2 cellular contexts compared by ENCODE assay signal in the genomic region with DNA sequence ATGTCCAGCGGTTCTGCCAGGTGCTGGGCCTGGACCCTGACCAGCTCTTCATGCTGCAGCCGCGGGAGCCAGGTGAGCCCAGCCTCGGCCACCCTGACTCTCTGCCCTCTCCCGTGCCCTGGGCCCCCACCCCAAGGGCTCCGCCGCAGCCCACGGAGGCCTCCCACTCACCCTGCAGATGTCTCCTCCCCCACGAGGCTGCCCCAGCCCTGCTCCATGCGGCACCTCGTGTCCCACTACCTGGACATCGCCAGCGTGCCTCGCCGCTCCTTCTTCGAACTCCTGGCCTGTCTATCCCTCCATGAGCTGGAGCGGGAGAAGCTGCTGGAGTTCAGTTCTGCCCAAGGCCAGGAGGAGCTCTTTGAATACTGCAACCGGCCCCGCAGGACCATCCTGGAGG.
TF ChIP-seq lines count a peak whose summit lies in the region.

No MANE protein-coding gene starts in this region.

TF ChIP-seq in HCT116, 20 proteins besides CTCF, POLR2A, EP300 and RAD21:
- TF ChIP-seq, protein P1, sequence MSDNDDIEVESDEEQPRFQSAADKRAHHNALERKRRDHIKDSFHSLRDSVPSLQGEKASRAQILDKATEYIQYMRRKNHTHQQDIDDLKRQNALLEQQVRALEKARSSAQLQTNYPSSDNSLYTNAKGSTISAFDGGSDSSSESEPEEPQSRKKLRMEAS (IDR thresholded peaks at IDR 0.05), result no peak
- no peak for TF ChIP-seq ELF1 (IDR thresholded peaks at IDR 0.05; ENCODE audit: borderline replicate concordance, low read depth)
- TF ChIP-seq EZH2 (IDR thresholded peaks at IDR 0.05), result no peak
- no peak for TF ChIP-seq CEBPB (IDR thresholded peaks at IDR 0.05; ENCODE audit: low read depth)

TF ChIP-seq in K562, 482 proteins besides CTCF, POLR2A, EP300 and RAD21:
- 0 out of 2 replicates have a peak, but pooled peaks have one; percentile 21 for TF ChIP-seq SP1 (CRISPR knock-in tag; IDR thresholded peaks at IDR 0.05)
- TF ChIP-seq, protein P2, sequence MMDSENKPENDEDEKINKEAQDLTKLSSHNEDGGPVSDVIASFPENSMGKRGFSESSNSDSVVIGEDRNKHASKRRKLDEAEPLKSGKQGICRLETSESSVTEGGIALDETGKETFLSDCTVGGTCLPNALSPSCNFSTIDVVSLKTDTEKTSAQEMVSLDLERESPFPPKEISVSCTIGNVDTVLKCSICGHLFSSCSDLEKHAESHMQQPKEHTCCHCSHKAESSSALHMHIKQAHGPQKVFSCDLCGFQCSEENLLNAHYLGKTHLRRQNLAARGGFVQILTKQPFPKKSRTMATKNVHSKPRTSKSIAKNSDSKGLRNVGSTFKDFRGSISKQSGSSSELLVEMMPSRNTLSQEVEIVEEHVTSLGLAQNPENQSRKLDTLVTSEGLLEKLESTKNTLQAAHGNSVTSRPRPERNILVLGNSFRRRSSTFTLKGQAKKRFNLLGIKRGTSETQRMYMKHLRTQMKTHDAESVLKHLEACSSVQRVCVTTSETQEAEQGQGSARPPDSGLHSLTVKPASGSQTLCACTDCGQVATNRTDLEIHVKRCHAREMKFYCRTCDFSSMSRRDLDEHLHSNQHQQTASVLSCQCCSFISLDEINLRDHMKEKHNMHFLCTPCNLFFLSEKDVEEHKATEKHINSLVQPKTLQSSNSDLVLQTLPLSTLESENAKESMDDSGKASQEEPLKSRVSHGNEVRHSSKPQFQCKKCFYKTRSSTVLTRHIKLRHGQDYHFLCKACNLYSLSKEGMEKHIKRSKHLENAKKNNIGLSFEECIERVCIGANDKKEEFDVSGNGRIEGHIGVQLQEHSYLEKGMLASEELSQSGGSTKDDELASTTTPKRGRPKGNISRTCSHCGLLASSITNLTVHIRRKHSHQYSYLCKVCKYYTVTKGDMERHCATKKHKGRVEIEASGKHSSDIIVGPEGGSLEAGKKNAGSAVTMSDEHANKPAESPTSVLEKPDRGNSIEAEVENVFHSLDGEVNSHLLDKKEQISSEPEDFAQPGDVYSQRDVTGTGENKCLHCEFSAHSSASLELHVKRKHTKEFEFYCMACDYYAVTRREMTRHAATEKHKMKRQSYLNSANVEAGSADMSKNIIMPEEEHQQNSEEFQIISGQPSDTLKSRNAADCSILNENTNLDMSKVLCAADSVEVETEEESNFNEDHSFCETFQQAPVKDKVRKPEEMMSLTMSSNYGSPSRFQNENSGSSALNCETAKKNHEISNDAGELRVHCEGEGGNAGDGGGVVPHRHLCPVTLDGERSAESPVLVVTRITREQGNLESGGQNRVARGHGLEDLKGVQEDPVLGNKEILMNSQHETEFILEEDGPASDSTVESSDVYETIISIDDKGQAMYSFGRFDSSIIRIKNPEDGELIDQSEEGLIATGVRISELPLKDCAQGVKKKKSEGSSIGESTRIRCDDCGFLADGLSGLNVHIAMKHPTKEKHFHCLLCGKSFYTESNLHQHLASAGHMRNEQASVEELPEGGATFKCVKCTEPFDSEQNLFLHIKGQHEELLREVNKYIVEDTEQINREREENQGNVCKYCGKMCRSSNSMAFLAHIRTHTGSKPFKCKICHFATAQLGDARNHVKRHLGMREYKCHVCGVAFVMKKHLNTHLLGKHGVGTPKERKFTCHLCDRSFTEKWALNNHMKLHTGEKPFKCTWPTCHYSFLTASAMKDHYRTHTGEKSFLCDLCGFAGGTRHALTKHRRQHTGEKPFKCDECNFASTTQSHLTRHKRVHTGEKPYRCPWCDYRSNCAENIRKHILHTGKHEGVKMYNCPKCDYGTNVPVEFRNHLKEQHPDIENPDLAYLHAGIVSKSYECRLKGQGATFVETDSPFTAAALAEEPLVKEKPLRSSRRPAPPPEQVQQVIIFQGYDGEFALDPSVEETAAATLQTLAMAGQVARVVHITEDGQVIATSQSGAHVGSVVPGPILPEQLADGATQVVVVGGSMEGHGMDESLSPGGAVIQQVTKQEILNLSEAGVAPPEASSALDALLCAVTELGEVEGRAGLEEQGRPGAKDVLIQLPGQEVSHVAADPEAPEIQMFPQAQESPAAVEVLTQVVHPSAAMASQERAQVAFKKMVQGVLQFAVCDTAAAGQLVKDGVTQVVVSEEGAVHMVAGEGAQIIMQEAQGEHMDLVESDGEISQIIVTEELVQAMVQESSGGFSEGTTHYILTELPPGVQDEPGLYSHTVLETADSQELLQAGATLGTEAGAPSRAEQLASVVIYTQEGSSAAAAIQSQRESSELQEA (IDR thresholded peaks at IDR 0.05; ENCODE audit: low read depth), result no peak
TF ChIP-seq in K562: peak in this region for 1.
